25 cellular contexts compared by ENCODE assay signal in the genomic region with DNA sequence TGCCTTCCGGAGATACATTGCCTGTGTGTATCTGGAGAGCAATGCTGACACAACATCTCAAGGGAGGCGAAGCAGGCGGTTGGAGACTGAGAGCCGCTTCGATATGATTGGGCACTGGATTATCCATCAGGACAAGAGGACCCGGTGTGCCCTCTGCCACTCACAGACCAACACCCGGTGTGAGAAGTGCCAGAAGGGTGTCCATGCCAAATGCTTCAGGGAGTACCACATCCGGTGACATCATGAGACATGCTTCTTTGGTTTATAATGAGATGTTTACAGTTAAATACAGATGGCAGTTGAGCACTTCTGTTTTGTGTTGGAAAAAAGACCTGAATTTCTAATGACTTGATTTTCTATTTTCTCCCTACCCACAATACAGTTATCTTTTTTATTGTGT. TPM values are rescaled to one million over a fixed set of nuclear protein-coding genes. Genes with fewer than 3 reads are reported as not detected.
DNase-seq lines count a peak whose midpoint lies in the region; ATAC-seq lines count a peak whose summit lies in the region.
"Had no signal": no experiment of that assay in that cellular context is flagged by ENCODE, and none has a peak within 500 bp of the region (broad histone marks: within the 10 kb centered on the region; RNA-seq: fewer than 3 reads in every experiment).

No MANE protein-coding gene starts in this region.

- peak; percentile 16 for DNase-seq in NCI-H2171 treated with DMSO at 0.1 percent for 48 hours (lab: John Stamatoyannopoulos, UW)
- DNase-seq in NCI-H2171 (lab: John Stamatoyannopoulos, UW), result no peak
- peak; percentile 67 for DNase-seq in LHCN-M2 (ENCODE audit: low read depth)
- peak; percentile 93 for DNase-seq in NCI-H2196 treated with DMSO at 0.1 percent for 48 hours (lab: John Stamatoyannopoulos, UW; ENCODE audit: unreplicated experiment)
- peak; percentile 42 for DNase-seq in myocyte (ENCODE audit: low read depth)
- no peak for DNase-seq in NOMO-1 treated with dmso at 0.1 percent for 144 hours (lab: John Stamatoyannopoulos, UW; ENCODE audit: unreplicated experiment)
- DNase-seq in retina, result no peak
- DNase-seq: activated CD4-positive, alpha-beta memory T cell treated with anti-CD3 and anti-CD28 coated beads for 36 hours; activated CD4-positive, CD25-positive, alpha-beta regulatory T cell treated with anti-CD3 and anti-CD28 coated beads, Interleukin-2, amount 50 U/mL, for 72 hours; activated CD8-positive, alpha-beta memory T cell treated with anti-CD3 and anti-CD28 coated beads, Interleukin-2, amount 50 U/mL, for 48 hours; activated naive CD4-positive, alpha-beta T cell treated with anti-CD3 and anti-CD28 coated beads, Interleukin-2, amount 50 U/mL, for 16 hours; AML-193; amygdala; CD4-positive, alpha-beta T cell; colonic mucosa; effector memory CD8-positive, alpha-beta T cell; erythroblast; heart right ventricle; kidney glomerular epithelial cell; NCI-H187 treated with DMSO at 0.1 percent for 48 hours; NCI-H510A treated with DMSO at 0.1 percent for 48 hours; pancreas; T-helper 17 cell; transverse colon had no signal

- ATAC-seq in GM18867 (IDR thresholded peaks at IDR 0.05; ENCODE audit: unreplicated experiment), result no peak
- ATAC-seq: effector memory CD8-positive, alpha-beta T cell; heart right ventricle; pancreas; T-helper 17 cell had no signal

RNA-seq across cellular contexts. Expression of gene PGBD2, which starts 12.1 kb away (rescaled TPM):
- total RNA-seq in LHCN-M2 (2014; rRNA removed), result 4.7 and 6.3 TPM in 2 replicates
- 1.7 TPM for polyA plus RNA-seq in LHCN-M2 (2012)
- total RNA-seq in myocyte, result 3.6 and 4.8 TPM in 2 replicates
- 2.7 TPM for polyA plus RNA-seq in myocyte (2012)

RNA-seq across cellular contexts. Expression of gene ZNF692, which starts 59.2 kb away (rescaled TPM):
- 44.6 and 44.8 TPM in 2 replicates for total RNA-seq in LHCN-M2 (2014; rRNA removed)
- polyA plus RNA-seq in LHCN-M2 (2012), result 8.2 TPM
- 54.0 and 61.7 TPM in 2 replicates for total RNA-seq in myocyte
- 34.1 TPM for polyA plus RNA-seq in myocyte (2012)

Comparison
In these comparisons a context has a peak if more than half of its experiments do, and no peak if none do; other contexts are left out.
1. DNase-seq: peak in NCI-H2171 treated with DMSO at 0.1 percent for 48 hours (single experiment), LHCN-M2 (single experiment), NCI-H2196 treated with DMSO at 0.1 percent for 48 hours (single experiment) and myocyte (single experiment); none in NCI-H2171 (single experiment), NOMO-1 treated with dmso at 0.1 percent for 144 hours (single experiment) and retina (single experiment).